ENCODE assay signal across 20 cellular contexts in genomic region chr5:73821003-73821402, GRCh38.
A peak's percentile ranks its signal among the peaks of the same experiment; 100 is the strongest.
DNase-seq lines count a peak whose midpoint lies in the region; ATAC-seq and TF ChIP-seq lines count a peak whose summit lies in the region.
"Had no signal": no experiment of that assay in that cellular context is flagged by ENCODE, and none has a peak within 500 bp of the region (broad histone marks: within the 10 kb centered on the region; RNA-seq: fewer than 3 reads in every experiment).

No MANE protein-coding gene starts in this region.

- intact Hi-C loops in PC-9 (cut with micrococcal nuclease; ENCODE audit: unreplicated experiment), result no loop called here
- intact Hi-C loops in breast epithelium (cut with DNase I; ENCODE audit: low total_unique reads), result no loop called here

- H3K9me2 ChIP-seq in PC-9 (ENCODE audit: insufficient read depth), result no peaks in the 10 kb centered on the region

- TF ChIP-seq CTCF in PC-9 (conservative IDR thresholded peaks at IDR 0.05) (no peak), breast epithelium (IDR thresholded peaks at IDR 0.05) (no peak), fibroblast of the aortic adventitia (IDR thresholded peaks at IDR 0.05; ENCODE audit: insufficient read depth, low read length) (no peak), nephron progenitor cell (IDR thresholded peaks at IDR 0.05) (no peak)

- POLR2A ChIA-PET in PC-9 (lab: Charles Lee; ENCODE audit: unreplicated experiment), result no interaction called here

- H3K4me3 ChIP-seq in PC-9 (no peak overlapping the region), breast epithelium (no peak overlapping the region), fibroblast of the aortic adventitia (ENCODE audit: low read depth, low read length) (no peak overlapping the region)
- H3K4me3 ChIP-seq: GM23338, K562, SJCRH30 had no signal

- H3K36me3 ChIP-seq in PC-9 (ENCODE audit: low read depth), result peaks cover 10% of the 10 kb centered on the region; the same call in 1 of the 2 replicates
- H3K36me3 ChIP-seq in breast epithelium, result no peaks in the 10 kb centered on the region
- H3K36me3 ChIP-seq: SJCRH30 had no signal

- peaks cover 6% of the 10 kb centered on the region for H3K36me3 Mint-ChIP-seq in nephron progenitor cell (ENCODE audit: low read depth)

- no peaks in the 10 kb centered on the region for H3K9me3 ChIP-seq in PC-9 (ENCODE audit: insufficient read depth, low read depth)
- no peaks in the 10 kb centered on the region for H3K9me3 ChIP-seq in breast epithelium
- H3K9me3 ChIP-seq: SJCRH30 had no signal

- H3K4me1 Mint-ChIP-seq in nephron progenitor cell, result peaks cover 14% of the 10 kb centered on the region
- H3K4me1 Mint-ChIP-seq: GM23338 had no signal

- H3K4me1 ChIP-seq in PC-9 (replicated peaks; ENCODE audit: insufficient read depth), result peaks cover 92% of the 10 kb centered on the region
- H3K4me1 ChIP-seq in breast epithelium, result peaks cover 0 to 12% of the 10 kb centered on the region in 2 donors
- H3K4me1 ChIP-seq: SJCRH30 had no signal

- H3K27ac ChIP-seq in PC-9, result no peak overlapping the region; the same call in 1 of the 2 replicates
- H3K27ac ChIP-seq in breast epithelium, result peak overlapping the region; percentile 70 to 90
- H3K27ac ChIP-seq: C4-2B, SJCRH30 had no signal

- H2AFZ ChIP-seq in PC-9, result no peak overlapping the region
- H2AFZ ChIP-seq: GM23338 had no signal

- DNase-seq in PC-9, result no peak
- DNase-seq in breast epithelium (ENCODE audit: low spot score in 2 of 2), result no peak
- peak; percentile 56 for DNase-seq in fibroblast of the aortic adventitia (ENCODE audit: low read depth)
- DNase-seq in nephron progenitor cell, result no peak
- no peak for DNase-seq in pons (ENCODE audit: low spot score)
- DNase-seq in NOMO-1 (lab: John Stamatoyannopoulos, UW; ENCODE audit: unreplicated experiment in 2 of 2), result no peak
- no peak for DNase-seq in activated T-cell treated with anti-CD3 and anti-CD28 coated beads for 4 hours
- DNase-seq: AML-193, DND-41, NCI-H1105 treated with DMSO at 0.1 percent for 48 hours, NCI-H1694, NCI-H2081 treated with DMSO at 0.1 percent for 48 hours, NCI-H510A treated with DMSO at 0.1 percent for 48 hours, NCI-H82, SJCRH30 had no signal

- H3K27me3 ChIP-seq in PC-9 (ENCODE audit: insufficient read depth, low read depth) (no peaks in the 10 kb centered on the region), breast epithelium (no peaks in the 10 kb centered on the region)
- H3K27me3 ChIP-seq: SJCRH30 had no signal

- no peaks in the 10 kb centered on the region for H3K9me3 Mint-ChIP-seq in nephron progenitor cell
- H3K9me3 Mint-ChIP-seq: GM23338 had no signal

- H3K4me3 Mint-ChIP-seq in nephron progenitor cell, result no peak overlapping the region
- H3K4me3 Mint-ChIP-seq: GM23338 had no signal

- BruUV-seq in PC-9 (replicated peaks; lab: Mats Ljungman, UMichigan), result no TSS peak

- CTCF ChIA-PET in PC-9 (lab: Charles Lee), result interaction anchor here (0.7 kb wide), 1 partner anchor 28 kb away, joined by 3 read pairs; no protein-coding TSS in a partner anchor

- peak overlapping the region; percentile 40 for H3K27ac Mint-ChIP-seq in nephron progenitor cell
- H3K27ac Mint-ChIP-seq: GM23338 had no signal

- peak overlapping the region; percentile 55 for H3K4me2 ChIP-seq in PC-9
- H3K4me2 ChIP-seq: GM23338 had no signal

- H4K20me1 ChIP-seq in PC-9 (ENCODE audit: insufficient read depth), result no peaks in the 10 kb centered on the region

- no peaks in the 10 kb centered on the region for H3K27me3 Mint-ChIP-seq in nephron progenitor cell (ENCODE audit: low read depth, poor library complexity)

- ATAC-seq in GM21423 (IDR thresholded peaks at IDR 0.05; ENCODE audit: unreplicated experiment), result no peak
- ATAC-seq: GM23338, HCT116, K562 had no signal

- H3K79me2 ChIP-seq in PC-9 (ENCODE audit: low read depth), result 0 out of 2 replicates have a peak, but pooled peaks cover 10% of the 10 kb centered on the region

- TF ChIP-seq POLR2A in breast epithelium (IDR thresholded peaks at IDR 0.05), result no peak

- peaks cover 44% of the 10 kb centered on the region for H3F3A ChIP-seq in PC-9 (ENCODE audit: insufficient read depth, low read depth)
